24 cellular contexts compared by ENCODE assay signal in the genomic region with DNA sequence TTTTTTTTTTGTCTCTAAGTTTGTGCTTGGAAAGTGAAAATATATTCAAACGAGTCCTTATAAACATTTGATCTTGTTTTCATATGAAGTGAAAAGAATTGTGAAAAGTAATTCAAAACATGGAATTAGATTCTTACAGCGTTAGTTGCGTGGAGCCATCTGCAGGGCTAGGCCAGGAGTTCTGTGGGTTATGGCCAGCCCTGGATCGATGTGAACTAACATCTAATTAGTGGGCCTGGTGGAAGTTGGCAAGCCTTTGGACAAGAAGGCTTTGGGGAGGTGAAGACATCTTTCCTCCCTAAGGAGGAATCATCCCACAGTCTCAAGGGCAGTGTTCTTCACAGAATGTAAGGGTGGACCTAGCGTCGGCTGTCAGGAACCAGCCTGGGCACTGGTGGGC. TPM values are rescaled to one million over a fixed set of nuclear protein-coding genes. Genes with fewer than 3 reads are reported as not detected.
DNase-seq lines count a peak whose midpoint lies in the region; ATAC-seq and TF ChIP-seq lines count a peak whose summit lies in the region.
"Had no signal": no experiment of that assay in that cellular context is flagged by ENCODE, and none has a peak within 500 bp of the region (broad histone marks: within the 10 kb centered on the region; RNA-seq: fewer than 3 reads in every experiment).

No MANE protein-coding gene starts in this region.

- H3K9me3 ChIP-seq in esophagus (ENCODE audit: control insufficient read depth in 2 of 2, insufficient read depth in 1 of 2, low read depth in 1 of 2, low read length in 1 of 2) (no peaks in the 10 kb centered on the region), muscle layer of duodenum (ENCODE audit: control insufficient read depth in 1 of 2, low read length in 2 of 2) (no peaks in the 10 kb centered on the region), tibial artery (no peaks in the 10 kb centered on the region), thyroid gland (no peaks in the 10 kb centered on the region)
- H3K9me3 ChIP-seq: body of pancreas, heart left ventricle, spleen, thoracic aorta had no signal

- 0 out of 2 replicates have a peak, but pooled peaks cover 6% of the 10 kb centered on the region for H3K9me2 ChIP-seq in GM23338 (ENCODE audit: insufficient read depth)

- H3K4me3 ChIP-seq in GM23338 (no peak overlapping the region), esophagus (ENCODE audit: low read depth in 1 of 2, low read length in 2 of 2) (no peak overlapping the region), muscle layer of duodenum (ENCODE audit: low read depth in 1 of 2, low read length in 2 of 2) (no peak overlapping the region), tibial artery (no peak overlapping the region), thyroid gland (replicated peaks in 1 of 3) (no peak overlapping the region)
- H3K4me3 ChIP-seq: body of pancreas, heart left ventricle, spleen had no signal

- intact Hi-C loops in tibial artery (cut with DNase I; ENCODE audit: low total_unique reads) (loop anchor here (5.0 kb wide), 1 partner anchor 478 kb away; no protein-coding TSS in a partner anchor), thyroid gland (cut with DNase I) (loop anchor here (10.0 kb wide), 1 partner anchor 480 kb away; no protein-coding TSS in a partner anchor)
- intact Hi-C loops in activated CD4-positive, alpha-beta memory T cell treated with anti-CD3 and anti-CD28 coated beads for 36 hours (cut with micrococcal nuclease) = loop anchor here (5.0 kb wide), 1 partner anchor 478 kb away; no protein-coding TSS in a partner anchor

- H3K36me3 ChIP-seq in GM23338 (ENCODE audit: insufficient read depth) (no peaks in the 10 kb centered on the region), esophagus (ENCODE audit: control insufficient read depth in 2 of 2, insufficient read depth in 2 of 2, low read length in 1 of 2) (no peaks in the 10 kb centered on the region), muscle layer of duodenum (ENCODE audit: control insufficient read depth in 1 of 2, insufficient read depth in 2 of 2, low read length in 2 of 2) (no peaks in the 10 kb centered on the region), tibial artery (no peaks in the 10 kb centered on the region), thyroid gland (no peaks in the 10 kb centered on the region)
- H3K36me3 ChIP-seq: heart left ventricle, spleen, thoracic aorta had no signal

- no peak for ATAC-seq in GM23338
- ATAC-seq: body of pancreas, heart left ventricle, left ventricle myocardium superior, Right ventricle myocardium inferior had no signal

- no peaks in the 10 kb centered on the region for H3K79me2 ChIP-seq in GM23338 (replicated peaks; ENCODE audit: insufficient read depth)

- DNase-seq in GM23338 (ENCODE audit: low spot score) (no peak), tibial artery (no peak), SKM-1 treated with dmso at 0.1 percent for 144 hours (lab: John Stamatoyannopoulos, UW; ENCODE audit: unreplicated experiment) (no peak), thyroid gland (no peak)
- no peak for DNase-seq in effector CD4-positive, alpha-beta T cell
- DNase-seq in activated CD4-positive, alpha-beta memory T cell treated with anti-CD3 and anti-CD28 coated beads for 36 hours = no peak
- DNase-seq: activated CD4-positive, alpha-beta memory T cell treated with anti-CD3 and anti-CD28 coated beads, Interleukin-2, amount 10 ng/mL, durations not matched to agents 7 days and 5 days; activated T-cell treated with anti-CD3 and anti-CD28 coated beads, Interleukin-2, amount 50 U/mL, for 1 hour; body of pancreas; heart left ventricle; immature natural killer cell; left ventricle myocardium superior; naive B cell; NCI-H1105; NCI-H2107; NCI-H524 treated with DMSO at 0.1 percent for 48 hours; posterior cingulate gyrus; spleen had no signal

- H3K27me3 ChIP-seq in GM23338 (ENCODE audit: insufficient read depth) (no peaks in the 10 kb centered on the region), esophagus (ENCODE audit: control insufficient read depth in 1 of 2, insufficient read depth in 2 of 2, low read length in 2 of 2) (no peaks in the 10 kb centered on the region), muscle layer of duodenum (ENCODE audit: low read depth, low read length) (no peaks in the 10 kb centered on the region), tibial artery (no peaks in the 10 kb centered on the region), thyroid gland (no peaks in the 10 kb centered on the region)
- H3K27me3 ChIP-seq: body of pancreas, heart left ventricle, spleen had no signal

- no peak for TF ChIP-seq POLR2A in thyroid gland (IDR thresholded peaks at IDR 0.05)

- CTCF ChIA-PET in activated CD4-positive, alpha-beta memory T cell treated with anti-CD3 and anti-CD28 coated beads for 36 hours (lab: Charles Lee) = no interaction called here

- 74 to 75% methylated on average over 6 of the region's 6 CpGs for WGBS in esophagus, 2 donors
- 86 to 90% methylated on average over 6 of the region's 6 CpGs for WGBS in thyroid gland, 2 donors

- TF ChIP-seq CTCF in GM23338 (conservative IDR thresholded peaks at IDR 0.05; ENCODE audit: low read depth in 2 of 2) (no peak), tibial artery (IDR thresholded peaks at IDR 0.05) (no peak), thyroid gland (IDR thresholded peaks at IDR 0.05) (no peak)

- POLR2A ChIA-PET in activated CD4-positive, alpha-beta memory T cell treated with anti-CD3 and anti-CD28 coated beads for 36 hours (lab: Charles Lee) = no interaction called here

- no peaks in the 10 kb centered on the region for H4K20me1 ChIP-seq in GM23338 (replicated peaks; ENCODE audit: insufficient read depth)

- H3K4me1 Mint-ChIP-seq in GM23338 = peaks cover 54% of the 10 kb centered on the region
- H3K4me1 Mint-ChIP-seq in activated CD4-positive, alpha-beta memory T cell treated with anti-CD3 and anti-CD28 coated beads for 36 hours (ENCODE audit: low read depth) = no peaks in the 10 kb centered on the region
- H3K4me1 Mint-ChIP-seq: activated CD4-positive, alpha-beta memory T cell treated with anti-CD3 and anti-CD28 coated beads, Interleukin-2, amount 10 ng/mL, durations not matched to agents 7 days and 5 days; activated naive CD4-positive, alpha-beta T cell treated with anti-CD3 and anti-CD28 coated beads, Interleukin-2, amount 50 U/mL, for 24 hours; immature natural killer cell; naive B cell had no signal

- H3K4me1 ChIP-seq in GM23338 (ENCODE audit: insufficient read depth) (peaks cover 27% of the 10 kb centered on the region), esophagus (ENCODE audit: control insufficient read depth in 2 of 2, insufficient read depth in 2 of 2, low read length in 1 of 2) (peaks cover 0 to 5% of the 10 kb centered on the region in 2 donors), muscle layer of duodenum (ENCODE audit: control insufficient read depth in 1 of 2, insufficient read depth in 2 of 2, low read length in 2 of 2) (peaks cover 3 to 46% of the 10 kb centered on the region in 2 donors), tibial artery (peaks cover 3 to 88% (median 71%) of the 10 kb centered on the region in 4 donors), thyroid gland (peaks cover 0 to 16% of the 10 kb centered on the region in 2 donors)

- H2AFZ ChIP-seq in GM23338 = no peak overlapping the region

- no peak overlapping the region for H3K4me3 Mint-ChIP-seq in GM23338
- no peak overlapping the region for H3K4me3 Mint-ChIP-seq in activated CD4-positive, alpha-beta memory T cell treated with anti-CD3 and anti-CD28 coated beads for 36 hours
- H3K4me3 Mint-ChIP-seq: activated CD4-positive, alpha-beta memory T cell treated with anti-CD3 and anti-CD28 coated beads, Interleukin-2, amount 10 ng/mL, durations not matched to agents 7 days and 5 days; activated naive CD4-positive, alpha-beta T cell treated with anti-CD3 and anti-CD28 coated beads, Interleukin-2, amount 50 U/mL, for 24 hours; immature natural killer cell; naive B cell had no signal

- H3K27ac ChIP-seq in GM23338 (ENCODE audit: low read depth) (no peak overlapping the region), esophagus (ENCODE audit: low read depth in 2 of 2, low read length in 1 of 2) (peak overlapping the region; percentile 61 to 84), muscle layer of duodenum (ENCODE audit: low read length) (peak overlapping the region; percentile 93), tibial artery (peak overlapping the region; percentile 76 to 83), thyroid gland (no peak overlapping the region)
- H3K27ac ChIP-seq: body of pancreas, VCaP had no signal

- 0 out of 2 replicates have a peak overlapping the region, but pooled peaks have one; percentile 16 for H3K27ac Mint-ChIP-seq in GM23338
- no peak overlapping the region for H3K27ac Mint-ChIP-seq in activated CD4-positive, alpha-beta memory T cell treated with anti-CD3 and anti-CD28 coated beads for 36 hours
- H3K27ac Mint-ChIP-seq: activated CD4-positive, alpha-beta memory T cell treated with anti-CD3 and anti-CD28 coated beads, Interleukin-2, amount 10 ng/mL, durations not matched to agents 7 days and 5 days; activated naive CD4-positive, alpha-beta T cell treated with anti-CD3 and anti-CD28 coated beads, Interleukin-2, amount 50 U/mL, for 24 hours; immature natural killer cell; naive B cell had no signal

- H3K27me3 Mint-ChIP-seq in GM23338 (ENCODE audit: insufficient read depth, low read depth, poor library complexity) = peaks cover 7% of the 10 kb centered on the region
- H3K27me3 Mint-ChIP-seq in activated CD4-positive, alpha-beta memory T cell treated with anti-CD3 and anti-CD28 coated beads for 36 hours = no peaks in the 10 kb centered on the region

- H3K36me3 Mint-ChIP-seq in GM23338 (ENCODE audit: low read depth) = no peaks in the 10 kb centered on the region
- no peaks in the 10 kb centered on the region for H3K36me3 Mint-ChIP-seq in activated CD4-positive, alpha-beta memory T cell treated with anti-CD3 and anti-CD28 coated beads for 36 hours
- H3K36me3 Mint-ChIP-seq: activated naive CD4-positive, alpha-beta T cell treated with anti-CD3 and anti-CD28 coated beads, Interleukin-2, amount 50 U/mL, for 24 hours; immature natural killer cell; naive B cell had no signal

- no peaks in the 10 kb centered on the region for H3F3A ChIP-seq in GM23338 (replicated peaks; ENCODE audit: low read depth)

- no peaks in the 10 kb centered on the region; the same call in 2 of the 3 replicates for H3K9me3 Mint-ChIP-seq in GM23338
- H3K9me3 Mint-ChIP-seq in activated CD4-positive, alpha-beta memory T cell treated with anti-CD3 and anti-CD28 coated beads for 36 hours = no peaks in the 10 kb centered on the region
- H3K9me3 Mint-ChIP-seq: activated CD4-positive, alpha-beta memory T cell treated with anti-CD3 and anti-CD28 coated beads, Interleukin-2, amount 10 ng/mL, durations not matched to agents 7 days and 5 days; activated naive CD4-positive, alpha-beta T cell treated with anti-CD3 and anti-CD28 coated beads, Interleukin-2, amount 50 U/mL, for 24 hours had no signal

- 0 out of 2 replicates have a peak overlapping the region, but pooled peaks have one; percentile 11 for H3K4me2 ChIP-seq in GM23338

TF ChIP-seq in GM23338, 12 proteins besides CTCF, POLR2A, EP300 and RAD21 (continues in another document):
- TF ChIP-seq JUNB (IDR thresholded peaks at IDR 0.05; ENCODE audit: unreplicated experiment) = no peak

RNA-seq across cellular contexts. Expression of a gene that starts 37.3 kb away (rescaled TPM):
- 6.9 and 7.6 TPM in 2 replicates for total RNA-seq in GM23338 (2014; rRNA removed; shearing (Covaris generic))
- polyA plus RNA-seq in GM23338 (2016; fragmentation: Nextera tagmentation; extraction: Ambion mirVana) (5.1 and 5.8 TPM in 2 replicates), esophagus (10 to 100 TPM in 1 of 2 donors, 1 to 10 TPM in 1; 8.2 to 18.3 TPM)
- under 1 TPM; 0.33 to 0.41 TPM for total RNA-seq in activated CD4-positive, alpha-beta memory T cell treated with anti-CD3 and anti-CD28 coated beads for 36 hours
- 10 to 100 TPM; 28.5 to 37.4 (median 32.2) TPM for total RNA-seq in thyroid gland
- polyA plus RNA-seq: immature natural killer cell had no signal

Comparison
In these comparisons a context has a peak if more than half of its experiments do, and no peak if none do; other contexts are left out.
1. H3K27ac ChIP-seq: peak in esophagus (2 of 2), muscle layer of duodenum (single experiment) and tibial artery (2 of 2); none in GM23338 (single experiment) and thyroid gland (0 of 3).